Comparison of ENCODE assay signal across 22 cellular contexts in the genomic region with DNA sequence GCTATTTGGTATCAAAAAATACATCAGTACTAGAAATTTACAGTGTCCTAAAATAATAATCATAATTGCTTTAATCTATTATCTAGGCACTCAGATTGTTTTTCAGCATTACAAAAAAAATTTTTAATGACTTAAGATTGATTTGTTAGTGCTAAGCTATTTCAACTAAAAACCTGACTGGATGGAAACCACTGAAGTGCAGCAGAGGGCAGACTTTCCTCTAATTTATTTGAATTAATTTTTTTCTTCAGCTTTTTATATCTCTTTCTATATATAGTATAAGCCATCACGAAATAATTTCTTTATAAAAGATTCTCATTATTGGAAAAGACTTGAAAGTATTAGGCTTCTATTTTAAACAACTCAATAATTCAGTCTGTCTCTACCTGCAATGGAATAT.
DNase-seq lines count a peak whose midpoint lies in the region; ATAC-seq, FAIRE-seq and TF ChIP-seq lines count a peak whose summit lies in the region.
"Had no signal": no experiment of that assay in that cellular context is flagged by ENCODE, and none has a peak within 500 bp of the region (broad histone marks: within the 10 kb centered on the region; RNA-seq: fewer than 3 reads in every experiment).

No MANE protein-coding gene starts in this region.

- H4K20me1 ChIP-seq in HCT116 (ENCODE audit: insufficient read depth): no peaks in the 10 kb centered on the region
- H4K20me1 ChIP-seq: BLaER1 treated with 17β-estradiol and CSF1 and Interleukin-3, amounts not matched to agents 10 nM and 100 nM had no signal

- TF ChIP-seq CTCF in HCT116 (IDR thresholded peaks at IDR 0.05 in 2 of 3, conservative IDR thresholded peaks at IDR 0.05 in 1 of 3; ENCODE audit: borderline replicate concordance in 1 of 3, insufficient read depth in 1 of 3, low read depth in 2 of 3, low read length in 2 of 3) (peak in 2 of 3 experiments; percentile 10 to 24; a peak in 1 of 6 replicates), VCaP (conservative IDR thresholded peaks at IDR 0.05) (peak; percentile 32; the same call in 1 of the 2 replicates), fibroblast of pulmonary artery (IDR thresholded peaks at IDR 0.05; ENCODE audit: low read length, missing control alignments) (peak; percentile 6), uterus (IDR thresholded peaks at IDR 0.05) (no peak)

- TF ChIP-seq RAD21 in HCT116 (IDR thresholded peaks at IDR 0.05; ENCODE audit: low read depth): peak; percentile 24; the same call in 1 of the 2 replicates

- H3K4me3 ChIP-seq in HCT116 (replicated peaks in 1 of 2; ENCODE audit: low read depth in 1 of 2, low read length in 2 of 2) (no peak overlapping the region), fibroblast of pulmonary artery (replicated peaks; ENCODE audit: low read depth, low read length) (no peak overlapping the region), small intestine (ENCODE audit: low read depth in 1 of 2, low read length in 2 of 2) (no peak overlapping the region), uterus (no peak overlapping the region)
- H3K4me3 ChIP-seq: adrenal gland; BLaER1 treated with 17β-estradiol and CSF1 and Interleukin-3, amounts not matched to agents 10 nM and 100 nM; esophagus squamous epithelium; left ventricle myocardium inferior; SK-N-MC; stomach had no signal

- no peak overlapping the region for H2AFZ ChIP-seq in HCT116 (ENCODE audit: low read depth, low read length, poor library complexity, severe bottlenecking)

- H3K27ac ChIP-seq in HCT116 (ENCODE audit: low read depth, low read length) (no peak overlapping the region), VCaP (no peak overlapping the region), small intestine (ENCODE audit: low read depth in 1 of 2, low read length in 1 of 2) (no peak overlapping the region), uterus (no peak overlapping the region)
- H3K27ac ChIP-seq: adrenal gland; BLaER1 treated with 17β-estradiol and CSF1 and Interleukin-3, amounts not matched to agents 10 nM and 100 nM; esophagus squamous epithelium; left ventricle myocardium inferior; SK-N-MC; stomach had no signal

- H3K9me2 ChIP-seq in HCT116 (ENCODE audit: insufficient read depth): no peaks in the 10 kb centered on the region

- no peak for TF ChIP-seq POLR2A in HCT116 (IDR thresholded peaks at IDR 0.05; ENCODE audit: borderline replicate concordance, extremely low read depth, insufficient read depth, insufficient read length)
- no peak for TF ChIP-seq POLR2A in uterus (IDR thresholded peaks at IDR 0.05)

- WGBS in small intestine, 3 donors: 25 to 52% (median 40%) methylated on average over 1 of the region's 1 CpG

- RAD21 ChIA-PET in HCT116 (lab: Charles Lee; ENCODE audit: low non-redundant PET in 1 of 2, low total read pairs in 2 of 2, uncharacterized antibody in 2 of 2, unreplicated experiment in 2 of 2): no interaction called here

- no peak overlapping the region for H3K4me2 ChIP-seq in HCT116 (ENCODE audit: low read length)
- H3K4me2 ChIP-seq: BLaER1 treated with 17β-estradiol and CSF1 and Interleukin-3, amounts not matched to agents 10 nM and 100 nM had no signal

- FAIRE-seq in small intestine (lab: Jason Lieb, UNC): peak; percentile 26
- FAIRE-seq: RCC 7860 had no signal

- H3K4me1 ChIP-seq in HCT116 (ENCODE audit: control insufficient read depth in 1 of 2, insufficient read depth in 2 of 2, low read length in 2 of 2): no peaks in the 10 kb centered on the region
- no peaks in the 10 kb centered on the region for H3K4me1 ChIP-seq in small intestine (ENCODE audit: control insufficient read depth in 2 of 2, insufficient read depth in 1 of 2, low read depth in 1 of 2, low read length in 1 of 2)
- H3K4me1 ChIP-seq in uterus: no peaks in the 10 kb centered on the region
- H3K4me1 ChIP-seq: adrenal gland; BLaER1 treated with 17β-estradiol and CSF1 and Interleukin-3, amounts not matched to agents 10 nM and 100 nM; esophagus squamous epithelium; left ventricle myocardium inferior; stomach had no signal

- intact Hi-C loops in HCT116 (cut with micrococcal nuclease): loop anchor here (10.0 kb wide), 1 partner anchor 449 kb away; no protein-coding TSS in a partner anchor
- intact Hi-C loops in uterus (cut with DNase I; ENCODE audit: low total_unique reads): no loop called here

- POLR2A ChIA-PET in HCT116 (lab: Charles Lee): interaction anchor here (0.9 kb wide), 1 partner anchor 9 kb away, joined by 4 read pairs; no protein-coding TSS in a partner anchor

- H3K27me3 ChIP-seq in HCT116 (ENCODE audit: insufficient read depth, low read length) (no peaks in the 10 kb centered on the region), small intestine (ENCODE audit: control insufficient read depth in 2 of 2, insufficient read depth in 2 of 2, low read length in 2 of 2) (no peaks in the 10 kb centered on the region), uterus (no peaks in the 10 kb centered on the region)
- H3K27me3 ChIP-seq: adrenal gland; BLaER1 treated with 17β-estradiol and CSF1 and Interleukin-3, amounts not matched to agents 10 nM and 100 nM; esophagus squamous epithelium; stomach had no signal

- H3K79me2 ChIP-seq in HCT116 (ENCODE audit: insufficient read depth, low read length): no peaks in the 10 kb centered on the region

- no peak for ATAC-seq in HCT116

- no peaks in the 10 kb centered on the region for H3K9me3 ChIP-seq in HCT116 (ENCODE audit: control insufficient read depth in 1 of 2, insufficient read depth in 1 of 2, low read depth in 1 of 2, low read length in 2 of 2)
- no peaks in the 10 kb centered on the region for H3K9me3 ChIP-seq in small intestine (ENCODE audit: control insufficient read depth, low read depth)
- no peaks in the 10 kb centered on the region for H3K9me3 ChIP-seq in uterus
- H3K9me3 ChIP-seq: adrenal gland; BLaER1 treated with 17β-estradiol and CSF1 and Interleukin-3, amounts not matched to agents 10 nM and 100 nM; esophagus squamous epithelium; left ventricle myocardium inferior; stomach had no signal

- BruUV-seq in HCT116 (replicated peaks; lab: Mats Ljungman, UMichigan): no TSS peak

- no peak overlapping the region for H3K9ac ChIP-seq in HCT116 (ENCODE audit: low read length)
- H3K9ac ChIP-seq: BLaER1 treated with 17β-estradiol and CSF1 and Interleukin-3, amounts not matched to agents 10 nM and 100 nM had no signal

- CTCF ChIA-PET in HCT116 (lab: Charles Lee): interaction anchor here (0.9 to 1.6 kb wide), 3 partner anchors 9 to 47 kb away, joined by 3 to 6 read pairs (median 3); no protein-coding TSS in a partner anchor

- H3K36me3 ChIP-seq in HCT116 (ENCODE audit: control insufficient read depth in 1 of 2, insufficient read depth in 2 of 2, low read length in 2 of 2) (no peaks in the 10 kb centered on the region), small intestine (ENCODE audit: control insufficient read depth in 2 of 2, insufficient read depth in 2 of 2, low read length in 2 of 2) (no peaks in the 10 kb centered on the region), uterus (no peaks in the 10 kb centered on the region)
- H3K36me3 ChIP-seq: adrenal gland; BLaER1 treated with 17β-estradiol and CSF1 and Interleukin-3, amounts not matched to agents 10 nM and 100 nM; esophagus squamous epithelium; left ventricle myocardium inferior; stomach had no signal

- DNase-seq in HCT116 (ENCODE audit: low read depth, low spot score) (no peak), fibroblast of pulmonary artery (ENCODE audit: low read depth) (no peak), small intestine (no peak), uterus (no peak), SIG-M5 (lab: John Stamatoyannopoulos, UW) (no peak), NCI-H2081 (lab: John Stamatoyannopoulos, UW) (no peak)
- DNase-seq: activated B cell treated with CpG ODN at 0.5 μM for 24 hours; activated CD4-positive, alpha-beta memory T cell treated with anti-CD3 and anti-CD28 coated beads for 36 hours; activated gamma-delta T cell treated with Interleukin-2 at 50 U/mL for 16 hours; adrenal gland; effector CD4-positive, alpha-beta T cell; esophagus squamous epithelium; immature natural killer cell; left ventricle myocardium inferior; NCI-H187; NCI-H446; stimulated activated CD4-positive, alpha-beta T cell treated with anti-CD3 and anti-CD28 coated beads, Interleukin-4, amount 100 ng/mL, for 4 hours; stomach had no signal

TF ChIP-seq in HCT116, 20 proteins besides CTCF, POLR2A, EP300 and RAD21:
- TF ChIP-seq CBX3 (IDR thresholded peaks at IDR 0.05; ENCODE audit: low read depth) (no peak), CEBPB (IDR thresholded peaks at IDR 0.05; ENCODE audit: low read depth) (no peak), SP1 (IDR thresholded peaks at IDR 0.05; ENCODE audit: low read depth) (no peak), EGR1 (IDR thresholded peaks at IDR 0.05; ENCODE audit: low read depth) (no peak), EZH2 (IDR thresholded peaks at IDR 0.05) (no peak), POLR2AphosphoS5 (IDR thresholded peaks at IDR 0.05; ENCODE audit: low read depth, low read length) (no peak), ZFX (IDR thresholded peaks at IDR 0.05) (no peak), ZNF274 (IDR thresholded peaks at IDR 0.05; ENCODE audit: low read depth, low read length) (no peak)

Comparison
In these comparisons a context has a peak if more than half of its experiments do, and no peak if none do; other contexts are left out.
1. CTCF ChIP-seq: peak in HCT116 (2 of 3), VCaP (single experiment) and fibroblast of pulmonary artery (single experiment); none in uterus (0 of 4).